ENCODE assay signal across 8 cellular contexts in the genomic region with DNA sequence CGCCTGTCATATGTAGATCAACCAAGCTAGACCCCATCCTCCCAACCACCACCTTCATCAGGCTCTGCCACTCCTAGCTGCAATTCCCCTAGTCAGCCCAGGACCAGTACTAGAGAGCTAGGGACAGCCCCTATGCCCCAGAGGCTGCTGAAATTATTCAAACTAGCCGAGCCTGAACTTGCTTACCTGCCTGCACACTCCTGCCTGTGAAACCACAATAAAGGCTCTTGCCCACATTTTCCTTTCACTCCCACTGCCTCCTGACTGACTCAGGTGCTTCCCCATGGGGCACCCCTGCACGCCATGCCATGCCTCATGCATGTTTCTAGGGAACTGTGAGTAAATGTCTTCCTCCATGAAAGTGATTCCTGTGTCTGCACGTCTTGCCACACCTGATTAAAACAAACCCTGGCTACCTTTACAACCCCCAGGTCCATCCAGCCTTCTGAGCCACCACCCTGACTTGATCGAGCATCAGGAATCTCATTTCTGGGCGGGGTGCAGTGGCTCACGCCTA.
A peak's percentile ranks its signal among the peaks of the same experiment; 100 is the strongest.
DNase-seq lines count a peak whose midpoint lies in the region; ATAC-seq and TF ChIP-seq lines count a peak whose summit lies in the region.

No MANE protein-coding gene starts in this region.

- peaks cover 70% of the 10 kb centered on the region for H3K4me1 Mint-ChIP-seq in CD8-positive, alpha-beta T cell (ENCODE audit: low read depth)

- peaks cover 37% of the 10 kb centered on the region for H3K4me1 ChIP-seq in CD8-positive, alpha-beta T cell (ENCODE audit: insufficient read depth, low read length)
- H3K4me1 ChIP-seq in PC-3 (ENCODE audit: insufficient read depth, low read length), result peaks cover 44% of the 10 kb centered on the region
- peaks cover 4% of the 10 kb centered on the region for H3K4me1 ChIP-seq in colonic mucosa
- no peaks in the 10 kb centered on the region for H3K4me1 ChIP-seq in Karpas-422 (ENCODE audit: low read length)

- no peaks in the 10 kb centered on the region for H3K9me3 Mint-ChIP-seq in CD8-positive, alpha-beta T cell

- H3K27me3 Mint-ChIP-seq in CD8-positive, alpha-beta T cell (ENCODE audit: low read depth), result no peaks in the 10 kb centered on the region

- H3K79me2 ChIP-seq in PC-3 (ENCODE audit: low read length) (no peaks in the 10 kb centered on the region), Karpas-422 (ENCODE audit: low read length) (no peaks in the 10 kb centered on the region)

- no peaks in the 10 kb centered on the region for H3K36me3 ChIP-seq in CD8-positive, alpha-beta T cell (ENCODE audit: insufficient read depth, low read length)
- H3K36me3 ChIP-seq in PC-3 (ENCODE audit: low read depth, low read length) (no peaks in the 10 kb centered on the region), colonic mucosa (no peaks in the 10 kb centered on the region), Karpas-422 (ENCODE audit: insufficient read depth, low read length) (no peaks in the 10 kb centered on the region)

- intact Hi-C loops in CD8-positive, alpha-beta T cell (cut with DNase I, micrococcal nuclease), result loop anchor here in 1 of 2 experiments (5.0 kb wide), 2 partner anchors 44 to 69 kb away; partner anchors contain the start of genes FLOT1 and IER3
- intact Hi-C loops in PC-3 (cut with micrococcal nuclease), result no loop called here
- intact Hi-C loops in colonic mucosa (cut with DNase I), result no loop called here

- peaks cover 6% of the 10 kb centered on the region for H3K36me3 Mint-ChIP-seq in CD8-positive, alpha-beta T cell

- peak overlapping the region; percentile 21 for H3K27ac Mint-ChIP-seq in CD8-positive, alpha-beta T cell

- BruUV-seq in PC-3 (replicated peaks; lab: Mats Ljungman, UMichigan), result no TSS peak

- POLR2A ChIA-PET in CD8-positive, alpha-beta T cell (lab: Charles Lee), result interaction anchor here (1.1 to 1.3 kb wide), 2 partner anchors 13 to 42 kb away, joined by 3 to 4 read pairs; no protein-coding TSS in a partner anchor
- POLR2A ChIA-PET in PC-3 (lab: Charles Lee; ENCODE audit: unreplicated experiment), result interaction anchor here (0.6 kb wide), 1 partner anchor 79 kb away, joined by 3 read pairs; no protein-coding TSS in a partner anchor

- H3K4me3 ChIP-seq in CD8-positive, alpha-beta T cell (ENCODE audit: low read depth, low read length), result no peak overlapping the region
- H3K4me3 ChIP-seq in PC-3 (ENCODE audit: low read length), result no peak overlapping the region
- no peak overlapping the region for H3K4me3 ChIP-seq in colonic mucosa
- H3K4me3 ChIP-seq in Karpas-422 (ENCODE audit: low read length), result no peak overlapping the region

- no peaks in the 10 kb centered on the region for H3K9me3 ChIP-seq in CD8-positive, alpha-beta T cell (ENCODE audit: low read length)
- no peaks in the 10 kb centered on the region for H3K9me3 ChIP-seq in PC-3 (ENCODE audit: low read length)
- H3K9me3 ChIP-seq in colonic mucosa, result no peaks in the 10 kb centered on the region
- H3K9me3 ChIP-seq in Karpas-422 (ENCODE audit: low read length), result no peaks in the 10 kb centered on the region

- H3K4me3 Mint-ChIP-seq in CD8-positive, alpha-beta T cell, result peak overlapping the region; percentile 2

- no peak overlapping the region for H3K27ac ChIP-seq in CD8-positive, alpha-beta T cell (ENCODE audit: low read depth, low read length)
- H3K27ac ChIP-seq in PC-3 (ENCODE audit: low read length) (peak overlapping the region; percentile 96), colonic mucosa (peak overlapping the region; percentile 14), Karpas-422 (ENCODE audit: low read length) (no peak overlapping the region)

- TF ChIP-seq CTCF in CD8-positive, alpha-beta T cell (IDR thresholded peaks at IDR 0.05), result no peak
- TF ChIP-seq CTCF in PC-3 (conservative IDR thresholded peaks at IDR 0.05; ENCODE audit: low read depth, low read length), result no peak
- TF ChIP-seq CTCF in colonic mucosa (IDR thresholded peaks at IDR 0.05), result no peak

- H3K27me3 ChIP-seq in CD8-positive, alpha-beta T cell (ENCODE audit: insufficient read depth, low read length), result no peaks in the 10 kb centered on the region
- H3K27me3 ChIP-seq in PC-3 (ENCODE audit: low read length) (no peaks in the 10 kb centered on the region), colonic mucosa (no peaks in the 10 kb centered on the region), Karpas-422 (ENCODE audit: low read length) (no peaks in the 10 kb centered on the region)

- CTCF ChIA-PET in CD8-positive, alpha-beta T cell (lab: Charles Lee), result interaction anchor here (1.0 to 2.2 kb wide), 2 partner anchors 11 to 17 kb away, joined by 4 to 9 read pairs; no protein-coding TSS in a partner anchor
- CTCF ChIA-PET in PC-3 (lab: Charles Lee), result no interaction called here

- H3K4me2 ChIP-seq in PC-3 (ENCODE audit: low read length) (peak overlapping the region; percentile 7; the same call in 1 of the 2 replicates), Karpas-422 (ENCODE audit: low read depth, low read length, poor library complexity, severe bottlenecking) (no peak overlapping the region)

- H2AFZ ChIP-seq in PC-3 (ENCODE audit: low read length) (no peak overlapping the region), Karpas-422 (ENCODE audit: low read length) (no peak overlapping the region)

- H3F3A ChIP-seq in PC-3 (ENCODE audit: low read length, unreplicated experiment), result peaks cover 5% of the 10 kb centered on the region

- peak overlapping the region; percentile 62 for H3K9ac ChIP-seq in PC-3 (ENCODE audit: low read length)
- H3K9ac ChIP-seq in colonic mucosa (ENCODE audit: low read depth in 2 of 2, low read length in 2 of 2), result peak overlapping the region in 1 of 2 donors; percentile 34
- H3K9ac ChIP-seq in Karpas-422 (ENCODE audit: low read length), result no peak overlapping the region

- ATAC-seq in CD8-positive, alpha-beta T cell, result no peak
- ATAC-seq in GM21619 (IDR thresholded peaks at IDR 0.05; ENCODE audit: unreplicated experiment), result peak; percentile 83
- peak; percentile 38 for ATAC-seq in PC-3

- H4K20me1 ChIP-seq in PC-3 (ENCODE audit: low read length), result no peaks in the 10 kb centered on the region
- no peaks in the 10 kb centered on the region for H4K20me1 ChIP-seq in Karpas-422 (ENCODE audit: insufficient read depth, low read depth, low read length)

- H3K9me2 ChIP-seq in PC-3 (replicated peaks; ENCODE audit: low read length), result no peaks in the 10 kb centered on the region
- H3K9me2 ChIP-seq in Karpas-422 (replicated peaks; ENCODE audit: insufficient read depth, low read length), result no peaks in the 10 kb centered on the region

- peak in 1 of 7 experiments; percentile 21 for DNase-seq in CD8-positive, alpha-beta T cell
- peak; percentile 87 for DNase-seq in PC-3
- DNase-seq in colonic mucosa, result peak; percentile 63
- peak; percentile 87 for DNase-seq in stimulated activated CD8-positive, alpha-beta memory T cell treated with anti-CD3 and anti-CD28 coated beads, Interleukin-4, amount 100 ng/mL, for 48 hours
- DNase-seq in Karpas-422, result no peak
- no peak for DNase-seq in SIG-M5 treated with dmso at 0.1 percent for 504 hours (lab: John Stamatoyannopoulos, UW; ENCODE audit: unreplicated experiment)
- DNase-seq in DMS153 (lab: John Stamatoyannopoulos, UW), result no peak

Comparison
In these comparisons a context has a peak if more than half of its experiments do, and no peak if none do; other contexts are left out.
1. DNase-seq: peak in PC-3 (single experiment), colonic mucosa (single experiment) and stimulated activated CD8-positive, alpha-beta memory T cell treated with anti-CD3 and anti-CD28 coated beads, Interleukin-4, amount 100 ng/mL, for 48 hours (single experiment); none in Karpas-422 (single experiment), SIG-M5 treated with dmso at 0.1 percent for 504 hours (single experiment) and DMS153 (single experiment).
2. H3K27ac ChIP-seq: peak in PC-3 (single experiment) and colonic mucosa (single experiment); none in CD8-positive, alpha-beta T cell (single experiment) and Karpas-422 (single experiment).